In the genomic region with DNA sequence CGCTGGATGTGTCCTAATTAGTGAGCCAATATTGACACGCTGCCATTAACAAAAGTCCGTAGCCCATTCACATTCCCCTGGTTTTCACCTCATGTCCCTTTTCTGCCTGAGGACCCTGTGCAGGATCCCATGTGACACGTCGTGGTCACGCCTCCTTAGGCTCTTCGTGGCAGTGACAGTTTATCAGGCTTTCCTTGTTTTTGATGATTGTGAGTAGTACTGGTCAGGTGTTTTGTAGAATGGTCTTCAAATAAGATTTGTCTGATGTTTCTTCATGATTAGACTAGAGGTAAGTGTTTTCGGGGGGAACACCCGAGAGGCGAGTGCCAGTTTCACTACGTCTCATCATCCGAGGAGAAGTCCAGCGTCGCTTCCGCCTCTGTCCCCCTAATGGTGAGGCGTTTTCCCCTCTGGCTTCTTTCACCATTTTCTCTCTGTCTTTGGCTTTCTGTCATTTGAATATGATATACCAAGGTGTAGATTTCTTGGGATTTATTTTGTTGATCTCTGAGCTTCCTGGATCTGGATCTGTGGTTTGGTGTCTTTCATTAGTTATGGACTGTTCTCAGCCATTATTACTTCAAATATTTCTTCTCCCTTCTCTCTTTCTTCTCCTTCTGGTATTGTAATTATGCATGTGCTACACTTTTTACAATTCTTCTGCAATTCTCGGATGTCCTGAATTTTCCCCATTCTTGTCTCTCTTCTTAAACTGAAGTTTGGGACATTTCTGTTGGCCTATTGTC, we compare ENCODE assay signal across 25 cellular contexts. TPM values are rescaled to one million over a fixed set of nuclear protein-coding genes. Genes with fewer than 3 reads are reported as not detected.
A peak's percentile ranks its signal among the peaks of the same experiment; 100 is the strongest.
DNase-seq lines count a peak whose midpoint lies in the region; ATAC-seq, FAIRE-seq and TF ChIP-seq lines count a peak whose summit lies in the region.
"Had no signal": no experiment of that assay in that cellular context is flagged by ENCODE, and none has a peak within 500 bp of the region (broad histone marks: within the 10 kb centered on the region; RNA-seq: fewer than 3 reads in every experiment).

No MANE protein-coding gene starts in this region.

- no peak for TF ChIP-seq POLR2A in K562 (conservative IDR thresholded peaks at IDR 0.05)

- H3K4me1 ChIP-seq in right atrium auricular region, result peaks cover 0 to 17% of the 10 kb centered on the region in 2 donors
- H3K4me1 ChIP-seq in K562 (replicated peaks in 1 of 2; ENCODE audit: control insufficient read depth in 2 of 2, insufficient read depth in 2 of 2, low read length in 2 of 2), result peaks cover 0 to 9% of the 10 kb centered on the region in 2 experiments; a peak in 1 of 5 replicates
- H3K4me1 ChIP-seq: HAP-1 had no signal

- CTCF ChIA-PET in K562 (lab: Yijun Ruan, JAX; ENCODE audit: low intra/inter-chr PET ratio), result no interaction called here

- POLR2A ChIA-PET in K562 (lab: Yijun Ruan, JAX), result interaction anchor here (0.7 to 2.1 kb wide), 2 partner anchors 11 to 292 kb away, joined by 3 to 4 read pairs; no protein-coding TSS in a partner anchor

- H2AFZ ChIP-seq in K562 (ENCODE audit: low read depth, low read length), result no peak overlapping the region

- BruUV-seq in K562 (replicated peaks; lab: Mats Ljungman, UMichigan), result no TSS peak

- H3K27me3 ChIP-seq in right atrium auricular region (no peaks in the 10 kb centered on the region), K562 (ENCODE audit: control insufficient read depth in 2 of 2, insufficient read depth in 2 of 2, low read length in 2 of 2) (peaks cover 34 to 75% of the 10 kb centered on the region in 2 experiments; a peak in 4 of 5 replicates)

- peaks cover 15% of the 10 kb centered on the region for H4K20me1 ChIP-seq in K562 (replicated peaks; ENCODE audit: control insufficient read depth, insufficient read depth, low read length)

- WGBS in K562 (ENCODE audit: insufficient coverage, low coverage, missing lambda C conversion rate), result 14% methylated on average over 17 of the region's 17 CpGs

- DNase-seq in right atrium auricular region (ENCODE audit: low spot score), result peak; percentile 54
- DNase-seq in left cardiac atrium, result no peak
- peak; percentile 87 for DNase-seq in NCI-H748 (lab: John Stamatoyannopoulos, UW; ENCODE audit: unreplicated experiment)
- DNase-seq in K562 (ENCODE audit: extremely low read depth in 1 of 4, low spot score in 3 of 4), result no peak
- DNase-seq in urothelium cell line (ENCODE audit: low spot score), result no peak
- DNase-seq in stimulated activated CD4-positive, alpha-beta T cell treated with anti-CD3 and anti-CD28 coated beads, Interleukin-4, amount 100 ng/mL, for 1 hour, result no peak
- DNase-seq: Calu3, DMS153, DND-41, GOT3, KBM-7, MV-4-11, NCI-H1105, NCI-H1694, NCI-H2029 treated with DMSO at 0.1 percent for 48 hours, NCI-H226, NCI-H510A treated with DMSO at 0.1 percent for 48 hours, RPMI8226, SHP77 had no signal

- intact Hi-C loops in left cardiac atrium (cut with DNase I) (no loop called here), K562 (cut with micrococcal nuclease) (no loop called here)

- H3K4me3 ChIP-seq in right atrium auricular region (no peak overlapping the region), K562 (no peak overlapping the region)
- H3K4me3 ChIP-seq: HAP-1 had no signal

- no peaks in the 10 kb centered on the region for H3K9me1 ChIP-seq in K562 (ENCODE audit: control insufficient read depth, insufficient read depth, low read length)

- in situ Hi-C loops in K562 (cut with MboI), result loop anchor here (25.0 kb wide), 1 partner anchor 687 kb away; no protein-coding TSS in a partner anchor

- TF ChIP-seq CTCF in right atrium auricular region (IDR thresholded peaks at IDR 0.05), result no peak
- no peak for TF ChIP-seq CTCF in K562 (IDR thresholded peaks at IDR 0.05 in 2 of 3, conservative IDR thresholded peaks at IDR 0.05 in 1 of 3; ENCODE audit: insufficient read depth in 2 of 3, low read depth in 1 of 3, low read length in 3 of 3)

- ATAC-seq in left cardiac atrium (no peak), K562 (peak; percentile 24; the same call in 1 of the 3 replicates), GM21576 (IDR thresholded peaks at IDR 0.05; ENCODE audit: unreplicated experiment) (no peak), GM21528 (IDR thresholded peaks at IDR 0.05; ENCODE audit: low FRiP score, unreplicated experiment) (no peak)
- ATAC-seq: HepG2 had no signal

- TF ChIP-seq RAD21 in K562 (CRISPR knock-in tag; conservative IDR thresholded peaks at IDR 0.05 in 1 of 2, IDR thresholded peaks at IDR 0.05 in 1 of 2), result no peak

- H3K27ac ChIP-seq in right atrium auricular region (no peak overlapping the region), K562 (ENCODE audit: extremely low read depth, low read depth, low read length) (no peak overlapping the region)

- FAIRE-seq in K562 (lab: Jason Lieb, UNC), result no peak
- FAIRE-seq in urothelium cell line (lab: Jason Lieb, UNC), result peak; percentile 13
- FAIRE-seq: HepG2 had no signal

- H3K36me3 ChIP-seq in right atrium auricular region, result no peaks in the 10 kb centered on the region
- no peaks in the 10 kb centered on the region for H3K36me3 ChIP-seq in K562 (ENCODE audit: control insufficient read depth, insufficient read depth, low read length)
- H3K36me3 ChIP-seq: HAP-1 had no signal

- no peaks in the 10 kb centered on the region for H3K79me2 ChIP-seq in K562 (ENCODE audit: control insufficient read depth, insufficient read depth, low read length)

- H3K9ac ChIP-seq in K562 (ENCODE audit: insufficient read depth in 1 of 2, low read depth in 2 of 2, low read length in 2 of 2), result no peak overlapping the region

- TF ChIP-seq EP300 in K562 (IDR thresholded peaks at IDR 0.05; ENCODE audit: low read length), result no peak

- no peak overlapping the region for H3K4me2 ChIP-seq in K562 (ENCODE audit: insufficient read depth, low read length)

- H3K9me3 ChIP-seq in right atrium auricular region, result peaks cover 0 to 16% of the 10 kb centered on the region in 2 donors
- no peaks in the 10 kb centered on the region for H3K9me3 ChIP-seq in K562 (replicated peaks; ENCODE audit: control insufficient read depth, insufficient read depth, low read depth, low read length)
- H3K9me3 ChIP-seq: HAP-1 had no signal

RNA-seq across cellular contexts. Expression of a gene that starts 57.3 kb away (rescaled TPM):
- total RNA-seq in right atrium auricular region (under 1 TPM; 0.20 to 0.93 TPM), left cardiac atrium (1 to 10 TPM in 1 of 2 donors, under 1 TPM in 1; 0.88 to 1.1 TPM), K562 (2014; rRNA removed) (48.2 and 68.7 TPM in 2 replicates), K562 (2014; rRNA removed; fragmentation: Illumina TruSeq; extraction: Trizol) (55.2 and 56.8 TPM in 2 replicates), K562 (2015; rRNA removed; fragmentation: Illumina TruSeq; extraction: Trizol) (45.1 and 50.8 TPM in 2 replicates), K562 (2021) (50.0 and 53.2 TPM in 2 replicates)
- 80.8 and 99.7 TPM in 2 replicates for total RNA-seq in K562 (2011; cell fraction: chromatin; rRNA removed; ENCODE audit: low replicate concordance)
- total RNA-seq in K562 (2011; cell fraction: nucleolus; rRNA removed), result 42.2 and 50.7 TPM in 2 replicates
- total RNA-seq in K562 (2011; cell fraction: nucleoplasm; rRNA removed), result 38.0 and 41.1 TPM in 2 replicates
- polyA plus RNA-seq in K562 (2011; rRNA removed) (93.2 and 116 TPM in 2 replicates), K562 (2014; fragmentation: Illumina TruSeq; extraction: Trizol) (62.6 and 73.0 TPM in 2 replicates), K562 (2014; fragmentation: Nextera tagmentation; extraction: Ambion mirVana) (10 to 100 TPM; 24.1 to 28.9 TPM), K562 (2014; rRNA removed) (65.2 and 73.4 TPM in 2 replicates)
- 35.6 and 39.2 TPM in 2 replicates for polyA plus RNA-seq in K562 (2011; cell fraction: cytosol; rRNA removed)
- 107 and 115 TPM in 2 replicates for polyA plus RNA-seq in K562 (2011; cell fraction: nucleus; rRNA removed)
- 39.7 and 46.2 TPM in 2 replicates for polyA plus RNA-seq in K562 (2012)
- 74.7 and 79.6 TPM in 2 replicates for polyA minus RNA-seq in K562 (2011; rRNA and poly(A)+ RNA removed)
- 37.0 and 47.0 TPM in 2 replicates for polyA minus RNA-seq in K562 (2011; cell fraction: cytosol; rRNA and poly(A)+ RNA removed)
- 20.7 and 35.1 TPM in 2 replicates for polyA minus RNA-seq in K562 (2011; cell fraction: nucleus; rRNA and poly(A)+ RNA removed)

RNA-seq across cellular contexts. Expression of a gene that starts 57.4 kb away (rescaled TPM):
- total RNA-seq in right atrium auricular region (10 to 100 TPM; 15.0 to 16.1 TPM), left cardiac atrium (10 to 100 TPM; 26.8 to 39.3 TPM), K562 (2014; rRNA removed) (52.8 and 58.5 TPM in 2 replicates), K562 (2014; rRNA removed; fragmentation: Illumina TruSeq; extraction: Trizol) (37.9 and 39.5 TPM in 2 replicates), K562 (2015; rRNA removed; fragmentation: Illumina TruSeq; extraction: Trizol) (43.1 and 44.9 TPM in 2 replicates), K562 (2021) (62.3 and 68.7 TPM in 2 replicates)
- total RNA-seq in K562 (2011; cell fraction: chromatin; rRNA removed; ENCODE audit: low replicate concordance), result 217 and 274 TPM in 2 replicates
- 94.6 and 102 TPM in 2 replicates for total RNA-seq in K562 (2011; cell fraction: nucleolus; rRNA removed)
- 114 and 119 TPM in 2 replicates for total RNA-seq in K562 (2011; cell fraction: nucleoplasm; rRNA removed)
- polyA plus RNA-seq in K562 (2011; rRNA removed) (17.3 and 18.0 TPM in 2 replicates), K562 (2014; fragmentation: Illumina TruSeq; extraction: Trizol) (49.7 and 54.7 TPM in 2 replicates), K562 (2014; fragmentation: Nextera tagmentation; extraction: Ambion mirVana) (1 to 10 TPM; 2.4 to 3.7 TPM), K562 (2014; rRNA removed) (51.8 and 56.4 TPM in 2 replicates)
- polyA plus RNA-seq in K562 (2011; cell fraction: cytosol; rRNA removed), result 14.1 and 18.3 TPM in 2 replicates
- 96.2 and 143 TPM in 2 replicates for polyA plus RNA-seq in K562 (2011; cell fraction: nucleus; rRNA removed)
- polyA plus RNA-seq in K562 (2012), result 36.5 and 41.6 TPM in 2 replicates
- polyA minus RNA-seq in K562 (2011; rRNA and poly(A)+ RNA removed), result 23.4 and 26.6 TPM in 2 replicates
- polyA minus RNA-seq in K562 (2011; cell fraction: cytosol; rRNA and poly(A)+ RNA removed), result 16.0 and 18.9 TPM in 2 replicates
- polyA minus RNA-seq in K562 (2011; cell fraction: nucleus; rRNA and poly(A)+ RNA removed), result 54.1 and 62.2 TPM in 2 replicates

RNA-seq across cellular contexts. Expression of a gene that starts 58.6 kb away (rescaled TPM):
- total RNA-seq in right atrium auricular region (1 to 10 TPM; 2.4 to 2.8 TPM), left cardiac atrium (10 to 100 TPM in 1 of 2 donors, 1 to 10 TPM in 1; 4.4 to 10.4 TPM), K562 (2014; rRNA removed) (0.12 and 0.64 TPM in 2 replicates), K562 (2014; rRNA removed; fragmentation: Illumina TruSeq; extraction: Trizol) (not detected in 2 replicates), K562 (2015; rRNA removed; fragmentation: Illumina TruSeq; extraction: Trizol) (not detected in 2 replicates), K562 (2021) (0.35 and 0.38 TPM in 2 replicates)
- 0.55 and 2.0 TPM in 2 replicates for total RNA-seq in K562 (2011; cell fraction: chromatin; rRNA removed; ENCODE audit: low replicate concordance)
- total RNA-seq in K562 (2011; cell fraction: nucleolus; rRNA removed), result 0.67 and 1.7 TPM in 2 replicates
- 0.37 TPM in 1 of 2 replicates, not detected in the other for total RNA-seq in K562 (2011; cell fraction: nucleoplasm; rRNA removed)
- polyA plus RNA-seq in K562 (2011; rRNA removed) (0.20 and 0.65 TPM in 2 replicates), K562 (2014; fragmentation: Illumina TruSeq; extraction: Trizol) (not detected in 2 replicates), K562 (2014; fragmentation: Nextera tagmentation; extraction: Ambion mirVana) (not detected), K562 (2014; rRNA removed) (0.09 TPM in 1 of 2 replicates, not detected in the other)
- 0.29 TPM in 1 of 2 replicates, not detected in the other for polyA plus RNA-seq in K562 (2011; cell fraction: cytosol; rRNA removed)
- 3.0 and 5.0 TPM in 2 replicates for polyA plus RNA-seq in K562 (2011; cell fraction: nucleus; rRNA removed)
- 0.16 and 0.98 TPM in 2 replicates for polyA plus RNA-seq in K562 (2012)
- not detected in 2 replicates for polyA minus RNA-seq in K562 (2011; rRNA and poly(A)+ RNA removed)
- 1.3 TPM in 1 of 2 replicates, not detected in the other for polyA minus RNA-seq in K562 (2011; cell fraction: cytosol; rRNA and poly(A)+ RNA removed)
- 1.00 and 1.3 TPM in 2 replicates for polyA minus RNA-seq in K562 (2011; cell fraction: nucleus; rRNA and poly(A)+ RNA removed)
- total RNA-seq: LHCN-M2 had no signal
- polyA plus RNA-seq: BJ had no signal

Comparison
In these comparisons a context has a peak if more than half of its experiments do, and no peak if none do; other contexts are left out.
1. DNase-seq: peak in right atrium auricular region (single experiment) and NCI-H748 (single experiment); none in left cardiac atrium (single experiment), K562 (0 of 4), urothelium cell line (single experiment) and stimulated activated CD4-positive, alpha-beta T cell treated with anti-CD3 and anti-CD28 coated beads, Interleukin-4, amount 100 ng/mL, for 1 hour (single experiment).
2. RNA of a gene that starts 57.3 kb away (total RNA-seq): 38.0 to 99.7 TPM in K562; 0.88 to 1.1 TPM in left cardiac atrium and 0.20 to 0.93 TPM in right atrium auricular region; every median in the first group is over 10 times any median in the second.